ENCODE assay signal across 13 cellular contexts in genomic region chr3:52070724-52071621, GRCh38. TPM values are rescaled to one million over a fixed set of nuclear protein-coding genes. Genes with fewer than 3 reads are reported as not detected.
A peak's percentile ranks its signal among the peaks of the same experiment; 100 is the strongest.
DNase-seq lines count a peak whose midpoint lies in the region; ATAC-seq, FAIRE-seq and TF ChIP-seq lines count a peak whose summit lies in the region.
"Had no signal": no experiment of that assay in that cellular context is flagged by ENCODE, and none has a peak within 500 bp of the region (broad histone marks: within the 10 kb centered on the region; RNA-seq: fewer than 3 reads in every experiment).

No MANE protein-coding gene starts in this region.

- intact Hi-C loops in Right ventricle myocardium inferior (cut with DNase I) (loop anchor here (2.0 kb wide), 1 partner anchor 52 kb away; no protein-coding TSS in a partner anchor), cardiac septum (cut with DNase I) (no loop called here)

- H3K4me1 ChIP-seq in neutrophil (ENCODE audit: control insufficient read depth in 1 of 2, insufficient read depth in 1 of 2, low read depth in 1 of 2, low read length in 1 of 2), result peaks cover 19% of the 10 kb centered on the region in 2 experiments

- peak overlapping the region; percentile 53 for H3K27ac ChIP-seq in neutrophil

- FAIRE-seq in D721Med (lab: Jason Lieb, UNC), result no peak
- FAIRE-seq: G401.6 had no signal

- no peaks in the 10 kb centered on the region for H3K9me3 ChIP-seq in neutrophil

- DNase-seq in Right ventricle myocardium inferior (ENCODE audit: missing footprints) (no peak), cardiac septum (ENCODE audit: low spot score) (no peak), foreskin melanocyte (peak; percentile 50), GM13977 (ENCODE audit: low spot score) (no peak), T-helper 9 cell (no peak), D721Med (ENCODE audit: insufficient read length, low spot score) (no peak), hippocampal formation (lab: John Stamatoyannopoulos, UW) (no peak)
- DNase-seq: activated CD4-positive, alpha-beta T cell treated with anti-CD3 and anti-CD28 coated beads, Interleukin-2, amount 10 ng/mL, durations not matched to agents 24 days and 14 days; activated naive CD4-positive, alpha-beta T cell treated with Interleukin-2 at 50 U/mL for 16 hours; IMR-90; NCI-H2171 had no signal

- in situ Hi-C loops in GM13977 (cut with MboI; ENCODE audit: low pct_unique_long_range_greater_than_20kb, low sequenced_read_pairs, unreplicated experiment), result no loop called here

- no peak overlapping the region for H3K4me3 ChIP-seq in neutrophil (ENCODE audit: low read depth in 1 of 2, low read length in 1 of 2)

- ATAC-seq in Right ventricle myocardium inferior, result peak; percentile 84

- no peaks in the 10 kb centered on the region for H3K27me3 ChIP-seq in neutrophil

- TF ChIP-seq CTCF in neutrophil (IDR thresholded peaks at IDR 0.05) (no peak), GM13977 (IDR thresholded peaks at IDR 0.05; ENCODE audit: extremely low read depth, insufficient read depth, missing control alignments) (no peak), D721Med (IDR thresholded peaks at IDR 0.05; ENCODE audit: insufficient read depth, missing control alignments) (no peak)

- H3K36me3 ChIP-seq in neutrophil, result peaks cover 17% of the 10 kb centered on the region

RNA-seq across cellular contexts. Expression of gene DUSP7, which starts 14.6 kb away (rescaled TPM):
- total RNA-seq in Right ventricle myocardium inferior (25.0 TPM), cardiac septum (21.2 TPM)
